In genomic region chr19:49362048-49362925, GRCh38 we compare ENCODE assay signal across 7 cellular contexts. TPM values are rescaled to one million over a fixed set of nuclear protein-coding genes. Genes with fewer than 3 reads are reported as not detected.
DNase-seq lines count a peak whose midpoint lies in the region; ATAC-seq and TF ChIP-seq lines count a peak whose summit lies in the region.

TSS of gene TEAD2 (minus strand) at chr19:49362416. CDS start at chr19:49360075, 2,341 bp downstream.

- H3K4me1 ChIP-seq in mucosa of rectum (ENCODE audit: control insufficient read depth in 2 of 2, insufficient read depth in 2 of 2, low read length in 2 of 2) (peaks cover 7 to 12% of the 10 kb centered on the region in 2 donors), aorta (ENCODE audit: control insufficient read depth in 1 of 2, insufficient read depth in 2 of 2, low read length in 2 of 2) (no peaks in the 10 kb centered on the region)

- peak within 1 kb of the TSS; percentile 72 to 74 for H3K9ac ChIP-seq in mucosa of rectum (ENCODE audit: low read depth in 1 of 2, low read length in 2 of 2)

- H3K9me3 ChIP-seq in mucosa of rectum (ENCODE audit: control insufficient read depth in 2 of 2, low read length in 2 of 2): no peaks in the 10 kb centered on the region
- no peaks in the 10 kb centered on the region for H3K9me3 ChIP-seq in aorta (ENCODE audit: control insufficient read depth, low read length)

- peak; percentile 61 for ATAC-seq in SK-N-SH treated with all-trans-retinoic acid at 6 μM for 48 hours
- ATAC-seq in aorta (ENCODE audit: low FRiP score): peak; percentile 81
- no peak for ATAC-seq in GM18517 (IDR thresholded peaks at IDR 0.05; ENCODE audit: unreplicated experiment)

- TF ChIP-seq CTCF in epithelial cell of proximal tubule (conservative IDR thresholded peaks at IDR 0.05; ENCODE audit: low read depth, low read length): no peak

- 0 to 1% methylated on average over 50 to 52 of the region's 52 CpGs for WGBS in aorta, 2 donors

- H3K36me3 ChIP-seq in mucosa of rectum (ENCODE audit: control insufficient read depth in 2 of 2, insufficient read depth in 2 of 2, low read length in 2 of 2) (no peaks in the 10 kb centered on the region), aorta (ENCODE audit: control insufficient read depth in 1 of 2, insufficient read depth in 2 of 2, low read length in 1 of 2) (no peaks in the 10 kb centered on the region)

- H3K4me3 ChIP-seq in epithelial cell of proximal tubule (ENCODE audit: low read depth, low read length) (peak within 1 kb of the TSS; percentile 76), mucosa of rectum (ENCODE audit: low read length in 2 of 2) (peak within 1 kb of the TSS; percentile 72 to 74), aorta (ENCODE audit: low read length in 2 of 2) (peak within 1 kb of the TSS; percentile 8 to 74)

- peak; percentile 47 for DNase-seq in HCEC 1CT
- no peak for DNase-seq in epithelial cell of proximal tubule (ENCODE audit: low read depth)
- peak; percentile 84 to 93 for DNase-seq in aorta
- no peak for DNase-seq in NCI-H524 treated with DMSO at 0.1 percent for 48 hours (lab: John Stamatoyannopoulos, UW)

- intact Hi-C loops in aorta (cut with DNase I): loop anchor here in 1 of 2 donors (2.0 kb wide), 1 partner anchor 89 kb away; the partner anchor contains the start of gene PIH1D1

- H3K27me3 ChIP-seq in mucosa of rectum (ENCODE audit: control insufficient read depth in 2 of 2, insufficient read depth in 2 of 2, low read length in 2 of 2) (peaks cover 0 to 4% of the 10 kb centered on the region in 2 donors), aorta (ENCODE audit: control insufficient read depth in 1 of 2, insufficient read depth in 2 of 2, low read length in 1 of 2) (no peaks in the 10 kb centered on the region)

- H3K27ac ChIP-seq in mucosa of rectum (ENCODE audit: low read depth in 2 of 2, low read length in 2 of 2): peak within 1 kb of the TSS; percentile 80 to 84
- H3K27ac ChIP-seq in aorta (ENCODE audit: low read depth in 1 of 2, low read length in 2 of 2): peak within 1 kb of the TSS in 1 of 2 donors; percentile 52

TF ChIP-seq in SK-N-SH treated with all-trans-retinoic acid at 6 μM for 48 hours, 23 proteins besides CTCF, POLR2A, EP300 and RAD21:
- no peak for TF ChIP-seq ZFP3 (CRISPR knock-in tag; IDR thresholded peaks at IDR 0.05)
- no peak for TF ChIP-seq ARNTL (CRISPR knock-in tag; IDR thresholded peaks at IDR 0.05; ENCODE audit: borderline replicate concordance, low read depth)
- TF ChIP-seq TSHZ2 (CRISPR knock-in tag; IDR thresholded peaks at IDR 0.05): no peak
- TF ChIP-seq SNAI2 (CRISPR knock-in tag; IDR thresholded peaks at IDR 0.05): no peak
- no peak for TF ChIP-seq POU6F1 (CRISPR knock-in tag; IDR thresholded peaks at IDR 0.05; ENCODE audit: borderline replicate concordance, low read depth)
- no peak for TF ChIP-seq RARB (CRISPR knock-in tag; IDR thresholded peaks at IDR 0.05)
- TF ChIP-seq PATZ1 (CRISPR knock-in tag; IDR thresholded peaks at IDR 0.05; ENCODE audit: borderline replicate concordance): no peak
- no peak for TF ChIP-seq TCF4 (CRISPR knock-in tag; IDR thresholded peaks at IDR 0.05; ENCODE audit: borderline replicate concordance)

RNA-seq across cellular contexts. Expression of gene TEAD2, which starts in this region (rescaled TPM):
- total RNA-seq in epithelial cell of proximal tubule: 74.5 and 89.5 TPM in 2 replicates
- 10 to 100 TPM; 41.3 to 48.8 TPM for total RNA-seq in aorta
- polyA plus RNA-seq in aorta: 10 to 100 TPM; 17.7 to 43.3 TPM

Comparison
In these comparisons a context has a peak if more than half of its experiments do, and no peak if none do; other contexts are left out.
1. DNase-seq: peak in HCEC 1CT (single experiment) and aorta (2 of 2); none in epithelial cell of proximal tubule (single experiment) and NCI-H524 treated with DMSO at 0.1 percent for 48 hours (single experiment).
2. Peak in every context shown above with its lines, with median percentiles within 50 percentile points of each other: H3K4me3 ChIP-seq.